ENCODE assay signal across 22 cellular contexts in the genomic region with DNA sequence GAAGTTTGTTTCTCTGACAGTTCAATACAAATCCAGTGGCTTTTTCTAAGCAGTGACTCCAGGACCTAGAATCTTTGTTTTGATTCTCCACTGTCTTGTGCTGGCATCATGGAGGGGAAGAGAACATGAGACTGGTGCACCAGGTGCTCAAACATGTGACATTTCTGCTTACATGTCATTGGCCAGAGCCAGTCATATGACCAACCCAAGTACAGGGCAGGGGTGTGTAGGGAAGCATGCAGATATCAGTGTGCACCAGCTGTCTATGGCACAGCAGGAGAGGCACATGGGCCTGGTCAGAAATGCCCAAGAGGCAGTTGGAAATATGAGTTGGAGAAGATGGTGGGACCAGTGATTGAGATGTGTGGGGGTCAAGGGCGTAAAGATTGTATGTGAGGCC.
"Had no signal": no experiment of that assay in that cellular context is flagged by ENCODE, and none has a peak within 500 bp of the region (broad histone marks: within the 10 kb centered on the region; RNA-seq: fewer than 3 reads in every experiment).

No MANE protein-coding gene starts in this region.

- H3K4me1 Mint-ChIP-seq: activated CD4-positive, alpha-beta T cell treated with anti-CD3 and anti-CD28 coated beads, Interleukin-2, amount 10 ng/mL, durations not matched to agents 7 days and 5 days; activated naive CD4-positive, alpha-beta T cell treated with anti-CD3 and anti-CD28 coated beads, Interleukin-2, amount 10 ng/mL, durations not matched to agents 7 days and 5 days; activated naive CD8-positive, alpha-beta T cell treated with anti-CD3 and anti-CD28 coated beads for 36 hours had no signal

- DNase-seq: activated CD4-positive, alpha-beta memory T cell treated with anti-CD3 and anti-CD28 coated beads for 36 hours; activated CD4-positive, alpha-beta T cell treated with anti-CD3 and anti-CD28 coated beads for 1 hour; activated CD4-positive, alpha-beta T cell treated with anti-CD3 and anti-CD28 coated beads, Interleukin-2, amount 10 ng/mL, durations not matched to agents 7 days and 5 days; activated CD8-positive, alpha-beta memory T cell treated with anti-CD3 and anti-CD28 coated beads for 24 hours; activated gamma-delta T cell treated with Interleukin-2 at 50 U/mL for 16 hours; activated naive CD4-positive, alpha-beta T cell treated with anti-CD3 and anti-CD28 coated beads, Interleukin-2, amount 10 ng/mL, durations not matched to agents 7 days and 5 days; activated naive CD8-positive, alpha-beta T cell treated with anti-CD3 and anti-CD28 coated beads for 36 hours; activated T-cell treated with anti-CD3 and anti-CD28 coated beads, Interleukin-2, amount 50 U/mL, for 72 hours; cerebellar nuclear complex; Kasumi-1; NCI-H1048; NCI-H1930; NCI-H2107; NCI-H510A treated with DMSO at 0.1 percent for 48 hours; NK-92 treated with Interleukin-12 subunit alpha and Interleukin-12 subunit beta, amount 100 ng/mL, for 24 hours; PC-3; SHP77 treated with DMSO at 0.1 percent for 48 hours; T-helper 17 cell; T-helper 9 cell had no signal

- H3K9me3 Mint-ChIP-seq: activated CD4-positive, alpha-beta memory T cell treated with anti-CD3 and anti-CD28 coated beads for 36 hours; activated CD4-positive, alpha-beta T cell treated with anti-CD3 and anti-CD28 coated beads, Interleukin-2, amount 10 ng/mL, durations not matched to agents 7 days and 5 days; activated naive CD4-positive, alpha-beta T cell treated with anti-CD3 and anti-CD28 coated beads, Interleukin-2, amount 10 ng/mL, durations not matched to agents 7 days and 5 days; activated naive CD8-positive, alpha-beta T cell treated with anti-CD3 and anti-CD28 coated beads for 36 hours; activated T-cell treated with anti-CD3 and anti-CD28 coated beads, Interleukin-2, amount 50 U/mL, for 72 hours; activated T-helper 2 cell treated with anti-CD3 and anti-CD28 coated beads, Interferon-gamma antibody, Interleukin-2, Interleukin-4, amounts not matched to agents 10 μg/mL and 5 μg/mL and 100 μg/mL, durations not matched to agents 14 hours and 24 hours and 36 hours; WTC11 had no signal

- H3K27ac Mint-ChIP-seq: activated CD4-positive, alpha-beta memory T cell treated with anti-CD3 and anti-CD28 coated beads for 36 hours; activated CD4-positive, alpha-beta T cell treated with anti-CD3 and anti-CD28 coated beads, Interleukin-2, amount 10 ng/mL, durations not matched to agents 7 days and 5 days; activated naive CD4-positive, alpha-beta T cell treated with anti-CD3 and anti-CD28 coated beads, Interleukin-2, amount 10 ng/mL, durations not matched to agents 7 days and 5 days; activated naive CD8-positive, alpha-beta T cell treated with anti-CD3 and anti-CD28 coated beads for 36 hours; activated T-cell treated with anti-CD3 and anti-CD28 coated beads, Interleukin-2, amount 50 U/mL, for 72 hours; activated T-helper 2 cell treated with anti-CD3 and anti-CD28 coated beads, Interferon-gamma antibody, Interleukin-2, Interleukin-4, amounts not matched to agents 10 μg/mL and 5 μg/mL and 100 μg/mL, durations not matched to agents 14 hours and 24 hours and 36 hours; T-helper 17 cell; WTC11 had no signal

- H3K4me3 ChIP-seq: K562 had no signal

- H3K27me3 Mint-ChIP-seq: activated CD4-positive, alpha-beta memory T cell treated with anti-CD3 and anti-CD28 coated beads for 36 hours; activated CD4-positive, alpha-beta T cell treated with anti-CD3 and anti-CD28 coated beads, Interleukin-2, amount 10 ng/mL, durations not matched to agents 7 days and 5 days; activated naive CD4-positive, alpha-beta T cell treated with anti-CD3 and anti-CD28 coated beads, Interleukin-2, amount 10 ng/mL, durations not matched to agents 7 days and 5 days; activated naive CD8-positive, alpha-beta T cell treated with anti-CD3 and anti-CD28 coated beads for 36 hours; T-helper 17 cell had no signal

- H3K36me3 Mint-ChIP-seq: activated naive CD4-positive, alpha-beta T cell treated with anti-CD3 and anti-CD28 coated beads, Interleukin-2, amount 10 ng/mL, durations not matched to agents 7 days and 5 days; activated naive CD8-positive, alpha-beta T cell treated with anti-CD3 and anti-CD28 coated beads for 36 hours; WTC11 had no signal

- H3K4me3 Mint-ChIP-seq: activated CD4-positive, alpha-beta memory T cell treated with anti-CD3 and anti-CD28 coated beads for 36 hours; activated CD4-positive, alpha-beta T cell treated with anti-CD3 and anti-CD28 coated beads, Interleukin-2, amount 10 ng/mL, durations not matched to agents 7 days and 5 days; activated naive CD4-positive, alpha-beta T cell treated with anti-CD3 and anti-CD28 coated beads, Interleukin-2, amount 10 ng/mL, durations not matched to agents 7 days and 5 days; activated naive CD8-positive, alpha-beta T cell treated with anti-CD3 and anti-CD28 coated beads for 36 hours; activated T-cell treated with anti-CD3 and anti-CD28 coated beads, Interleukin-2, amount 50 U/mL, for 72 hours; T-helper 17 cell; WTC11 had no signal
